In genomic region chr2:29578084-29578598, GRCh38 we compare ENCODE assay signal across 29 cellular contexts.
"Had no signal": no experiment of that assay in that cellular context is flagged by ENCODE, and none has a peak within 500 bp of the region (broad histone marks: within the 10 kb centered on the region; RNA-seq: fewer than 3 reads in every experiment).

No MANE protein-coding gene starts in this region.

- H3K4me1 ChIP-seq: foreskin keratinocyte, gastroesophageal sphincter, heart left ventricle, left lung, parathyroid adenoma, suprapubic skin, transverse colon, upper lobe of right lung, uterus had no signal

- H3K79me2 ChIP-seq: hepatocyte, parathyroid adenoma had no signal

- H2AFZ ChIP-seq: hepatocyte, parathyroid adenoma had no signal

- FAIRE-seq: islet of Langerhans had no signal

- H3K36me3 ChIP-seq: gastroesophageal sphincter, heart left ventricle, left lung, neutrophil, suprapubic skin, transverse colon, upper lobe of right lung, uterus had no signal

- H3K4me3 ChIP-seq: dorsolateral prefrontal cortex, gastroesophageal sphincter, heart left ventricle, hepatocyte, left lung, mucosa of descending colon, smooth muscle cell, suprapubic skin, transverse colon, upper lobe of right lung, uterus had no signal

- DNase-seq: dorsolateral prefrontal cortex; effector CD4-positive, alpha-beta T cell; endodermal cell; foreskin keratinocyte; heart left ventricle; left cardiac atrium; left lung; mesenchymal stem cell; mucosa of descending colon; naive B cell; stimulated activated CD4-positive, alpha-beta T cell treated with anti-CD3 and anti-CD28 coated beads, Interleukin-12 subunit alpha, Interleukin-12 subunit beta, amount 100 ng/mL, for 4 hours; stimulated activated CD4-positive, alpha-beta T cell treated with anti-CD3 and anti-CD28 coated beads, Interleukin-1b, Interleukin-23, amount 100 ng/mL, for 48 hours; stimulated activated CD4-positive, alpha-beta T cell treated with anti-CD3 and anti-CD28 coated beads, Interleukin-4, amount 100 ng/mL, for 1 hour; stimulated activated CD8-positive, alpha-beta memory T cell treated with anti-CD3 and anti-CD28 coated beads, Interleukin-4, amount 100 ng/mL, for 48 hours; stimulated activated naive CD4-positive, alpha-beta T cell; stimulated activated naive CD8-positive, alpha-beta T cell treated with anti-CD3 and anti-CD28 coated beads, Interleukin-15, amount 100 ng/mL, for 72 hours; transverse colon; upper lobe of right lung; uterus had no signal

- H3K27me3 ChIP-seq: gastroesophageal sphincter, left lung, neutrophil, suprapubic skin, transverse colon, upper lobe of right lung, uterus had no signal

- H3K27ac ChIP-seq: dorsolateral prefrontal cortex, epithelial cell of prostate, foreskin keratinocyte, gastroesophageal sphincter, heart left ventricle, hepatocyte, left lung, neutrophil, parathyroid adenoma, suprapubic skin, transverse colon, upper lobe of right lung, uterus had no signal

- H3K9me3 ChIP-seq: gastroesophageal sphincter, heart left ventricle, left lung, mucosa of descending colon, neutrophil, suprapubic skin, transverse colon, upper lobe of right lung, uterus had no signal

- ATAC-seq: esophagus mucosa; foreskin keratinocyte; gastroesophageal sphincter; heart left ventricle; left cardiac atrium; left lung; mucosa of descending colon; sciatic nerve; stimulated activated naive CD8-positive, alpha-beta T cell treated with anti-CD3 and anti-CD28 coated beads, Interleukin-15, amount 100 ng/mL, for 72 hours; upper lobe of right lung had no signal

- H3K4me2 ChIP-seq: hepatocyte, smooth muscle cell had no signal

- H3K9ac ChIP-seq: parathyroid adenoma had no signal
